In the genomic region with DNA sequence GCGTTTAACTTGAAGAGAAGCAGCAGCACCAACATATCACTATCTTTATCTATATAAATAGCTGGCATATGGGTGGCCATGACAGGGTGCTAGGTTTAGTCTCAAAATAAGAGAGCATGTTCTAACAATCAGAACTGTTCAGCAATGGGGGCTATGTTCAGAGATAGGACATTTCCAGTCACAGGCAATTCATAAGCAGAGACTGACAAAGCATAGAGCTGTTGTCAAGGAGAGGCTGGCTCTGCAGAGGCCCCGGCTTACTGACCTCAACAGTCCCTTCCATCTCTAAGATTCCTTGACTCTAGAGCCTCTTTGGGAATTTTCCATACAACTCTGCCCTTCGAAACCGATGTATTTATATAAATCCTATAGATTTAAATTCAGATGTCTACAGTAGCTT, we compare ENCODE assay signal across 16 cellular contexts.
A peak's percentile ranks its signal among the peaks of the same experiment; 100 is the strongest.
DNase-seq lines count a peak whose midpoint lies in the region; ATAC-seq and TF ChIP-seq lines count a peak whose summit lies in the region.
"Had no signal": no experiment of that assay in that cellular context is flagged by ENCODE, and none has a peak within 500 bp of the region (broad histone marks: within the 10 kb centered on the region; RNA-seq: fewer than 3 reads in every experiment).

No MANE protein-coding gene starts in this region.

- no peak for TF ChIP-seq CTCF in OCI-LY1 (IDR thresholded peaks at IDR 0.05; ENCODE audit: low read length)

- peak overlapping the region; percentile 62; the same call in 1 of the 2 replicates for H3K9ac ChIP-seq in OCI-LY1 (ENCODE audit: low read length)

- no peak overlapping the region for H2AFZ ChIP-seq in OCI-LY1 (ENCODE audit: low read length)
- H2AFZ ChIP-seq: GM23338 had no signal

- H3K4me2 ChIP-seq in OCI-LY1 (ENCODE audit: low read length) = peak overlapping the region; percentile 71; the same call in 1 of the 2 replicates
- H3K4me2 ChIP-seq: GM23338 had no signal

- H3K4me1 ChIP-seq in OCI-LY1 (ENCODE audit: insufficient read depth, low read length, severe bottlenecking) = peaks cover 99% of the 10 kb centered on the region

- H3K27me3 ChIP-seq in OCI-LY1 (ENCODE audit: insufficient read depth, low read length) (no peaks in the 10 kb centered on the region), layer of hippocampus (ENCODE audit: control insufficient read depth, insufficient read depth, low read length) (no peaks in the 10 kb centered on the region)

- peak overlapping the region; percentile 11 for H3K4me3 ChIP-seq in OCI-LY1 (ENCODE audit: low read depth, low read length, poor library complexity, severe bottlenecking)
- H3K4me3 ChIP-seq: GM12878, GM23338 had no signal

- no peak for ATAC-seq in HG03095 (IDR thresholded peaks at IDR 0.05; ENCODE audit: unreplicated experiment)
- no peak for ATAC-seq in GM18873 (IDR thresholded peaks at IDR 0.05; ENCODE audit: low FRiP score, unreplicated experiment)
- ATAC-seq: GM12878, GM23338 had no signal

- H4K20me1 ChIP-seq in OCI-LY1 (ENCODE audit: insufficient read depth, low read length) = no peaks in the 10 kb centered on the region

- H3K9me2 ChIP-seq in OCI-LY1 (ENCODE audit: low read depth, low read length) = no peaks in the 10 kb centered on the region

- H3K79me2 ChIP-seq in OCI-LY1 (ENCODE audit: insufficient read depth, low read length) = peaks cover 69% of the 10 kb centered on the region

- H3F3A ChIP-seq in OCI-LY1 (ENCODE audit: insufficient read depth, low read length) = no peaks in the 10 kb centered on the region

- H3K27ac ChIP-seq in OCI-LY1 (ENCODE audit: low read depth, low read length, poor library complexity, severe bottlenecking) (peak overlapping the region; percentile 87), layer of hippocampus (ENCODE audit: low read depth, low read length) (peak overlapping the region; percentile 46), substantia nigra (ENCODE audit: low read depth, low read length, poor library complexity, severe bottlenecking) (peak overlapping the region; percentile 36)
- H3K27ac ChIP-seq: C4-2B, HL-60 had no signal

- DNase-seq in substantia nigra (lab: John Stamatoyannopoulos, UW) (peak in 7 of 49 donors; percentile 12 to 52 (median 25)), dedifferentiated amniotic fluid mesenchymal stem cell (ENCODE audit: extremely low spot score) (no peak)
- no peak for DNase-seq in activated T-cell treated with anti-CD3 and anti-CD28 coated beads, Interleukin-2, amount 50 U/mL, for 1 hour
- DNase-seq: ACHN; CD4-positive, alpha-beta T cell; DMS153; DMS79; HCEC 1CT had no signal

- H3K36me3 ChIP-seq in OCI-LY1 (ENCODE audit: insufficient read depth, low read length) = no peaks in the 10 kb centered on the region

- H3K9me3 ChIP-seq in OCI-LY1 (ENCODE audit: low read length) = no peaks in the 10 kb centered on the region

Comparison
In these comparisons a context has a peak if more than half of its experiments do, and no peak if none do; other contexts are left out.
1. H3K27ac ChIP-seq: peak in every context shown above with its lines; median percentile 87 in OCI-LY1; 46 in layer of hippocampus; 36 in substantia nigra.